ENCODE assay signal across 11 cellular contexts in the genomic region with DNA sequence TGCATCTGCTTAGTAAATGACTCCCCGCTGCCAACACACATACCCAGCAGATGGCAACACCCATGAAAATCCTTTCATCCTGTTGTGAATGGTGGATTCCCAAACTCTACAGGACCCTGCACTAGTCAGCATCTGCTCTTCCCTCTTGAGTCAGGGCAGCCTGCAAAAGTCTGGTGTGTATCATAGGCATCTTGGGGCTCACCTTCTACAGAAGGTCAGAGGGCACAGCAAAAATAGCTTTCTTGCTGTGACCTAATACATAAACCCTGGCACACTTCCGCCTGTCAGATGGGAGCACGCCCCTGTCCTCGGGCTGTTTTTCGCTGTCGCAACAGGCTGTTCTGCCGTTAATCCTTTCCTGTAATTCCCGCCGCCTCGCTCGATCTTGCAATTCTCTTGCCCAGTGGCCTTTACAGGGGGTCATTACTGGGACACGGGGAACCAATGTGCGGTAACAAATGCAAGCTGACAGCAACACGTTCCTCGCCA. TPM values are rescaled to one million over a fixed set of nuclear protein-coding genes. Genes with fewer than 3 reads are reported as not detected.
DNase-seq lines count a peak whose midpoint lies in the region; ATAC-seq, FAIRE-seq and TF ChIP-seq lines count a peak whose summit lies in the region.
"Had no signal": no experiment of that assay in that cellular context is flagged by ENCODE, and none has a peak within 500 bp of the region (broad histone marks: within the 10 kb centered on the region; RNA-seq: fewer than 3 reads in every experiment).

No MANE protein-coding gene starts in this region.

- WGBS in sigmoid colon, 2 donors: 84 to 92% methylated on average over 15 of the region's 15 CpGs

- no peak for TF ChIP-seq CTCF in sigmoid colon (IDR thresholded peaks at IDR 0.05)
- TF ChIP-seq CTCF in GM20000 (IDR thresholded peaks at IDR 0.05; ENCODE audit: extremely low read depth, missing control alignments): no peak

- H3K27ac ChIP-seq in sigmoid colon: peak overlapping the region in 1 of 4 donors; percentile 54

- no peaks in the 10 kb centered on the region for H3K27me3 ChIP-seq in sigmoid colon

- TF ChIP-seq POLR2A in sigmoid colon (IDR thresholded peaks at IDR 0.05): no peak

- no peaks in the 10 kb centered on the region for H3K9me3 ChIP-seq in sigmoid colon

- ATAC-seq in Right ventricle myocardium superior (ENCODE audit: poor library complexity) (peak; percentile 57), GM18520 (IDR thresholded peaks at IDR 0.05; ENCODE audit: unreplicated experiment) (no peak)

- DNase-seq in HPDE6-E6E7 (ENCODE audit: extremely low spot score) (peak; percentile 57), SIG-M5 (lab: John Stamatoyannopoulos, UW) (peak; percentile 17), Right ventricle myocardium superior (peak; percentile 84), sigmoid colon (peak; percentile 81), NCI-H1105 treated with DMSO at 0.1 percent for 48 hours (lab: John Stamatoyannopoulos, UW) (no peak), urothelium cell line (ENCODE audit: low spot score) (no peak), GM20000 (ENCODE audit: low spot score) (no peak)
- DNase-seq: effector memory CD4-positive, alpha-beta T cell; midbrain had no signal

- no peak for FAIRE-seq in urothelium cell line (lab: Jason Lieb, UNC)

- H3K4me1 ChIP-seq in sigmoid colon: peaks cover 0 to 16% (median 11%) of the 10 kb centered on the region in 4 donors

- TF ChIP-seq EP300 in sigmoid colon (IDR thresholded peaks at IDR 0.05): peak in 1 of 4 donors; percentile 63

- intact Hi-C loops in Right ventricle myocardium superior (cut with DNase I) (loop anchor here (5.0 kb wide), 1 partner anchor 360 kb away; no protein-coding TSS in a partner anchor), sigmoid colon (cut with DNase I) (loop anchor here (2.0 kb wide), 1 partner anchor 359 kb away; no protein-coding TSS in a partner anchor)

- H3K4me3 ChIP-seq in sigmoid colon: no peak overlapping the region

- no peaks in the 10 kb centered on the region for H3K36me3 ChIP-seq in sigmoid colon

RNA-seq across cellular contexts. Expression of gene SCYGR1, which starts 19.9 kb away (rescaled TPM):
- total RNA-seq in Right ventricle myocardium superior (not detected), sigmoid colon (not detected)
- not detected for polyA plus RNA-seq in sigmoid colon
- total RNA-seq: HT-29 had no signal

RNA-seq across cellular contexts. Expression of gene TM4SF20, which starts 28.5 kb away (rescaled TPM):
- total RNA-seq in Right ventricle myocardium superior (not detected), sigmoid colon (not detected)
- 1 to 10 TPM; 1.5 to 8.4 (median 2.3) TPM for polyA plus RNA-seq in sigmoid colon

Comparison
In these comparisons a context has a peak if more than half of its experiments do, and no peak if none do; other contexts are left out.
1. DNase-seq: peak in HPDE6-E6E7 (single experiment), SIG-M5 (single experiment), Right ventricle myocardium superior (single experiment) and sigmoid colon (single experiment); none in NCI-H1105 treated with DMSO at 0.1 percent for 48 hours (single experiment), urothelium cell line (single experiment) and GM20000 (single experiment).